9 cellular contexts compared by ENCODE assay signal in the genomic region with DNA sequence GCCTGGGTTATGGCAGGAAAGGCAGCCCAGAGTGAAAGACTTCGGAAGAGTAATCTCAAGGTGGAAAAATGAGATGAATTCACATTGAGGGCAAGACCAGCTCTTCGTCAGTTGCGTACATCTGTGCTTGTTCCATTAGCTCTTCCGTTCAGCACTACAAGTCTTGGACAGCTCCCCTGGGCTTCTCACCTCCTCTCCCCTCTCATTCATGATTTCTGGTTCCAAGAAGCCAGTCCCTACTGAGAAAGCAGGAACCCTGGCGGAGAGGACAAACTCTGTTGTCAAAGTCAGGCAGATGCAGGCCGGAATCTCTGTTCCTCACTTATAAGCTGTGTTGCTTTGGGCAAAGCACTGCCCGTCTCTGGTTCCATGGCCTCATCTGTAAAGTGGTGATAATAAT.
DNase-seq lines count a peak whose midpoint lies in the region; ATAC-seq and TF ChIP-seq lines count a peak whose summit lies in the region.
"Had no signal": no experiment of that assay in that cellular context is flagged by ENCODE, and none has a peak within 500 bp of the region (broad histone marks: within the 10 kb centered on the region; RNA-seq: fewer than 3 reads in every experiment).

No MANE protein-coding gene starts in this region.

- no peak overlapping the region for H2AFZ ChIP-seq in Karpas-422 (ENCODE audit: low read length)

- no peaks in the 10 kb centered on the region for H3K9me3 ChIP-seq in Karpas-422 (ENCODE audit: low read length)

- DNase-seq in ELR (ENCODE audit: low read depth), result peak; percentile 44
- DNase-seq in Karpas-422, result peak; percentile 77
- DNase-seq in brain microvascular endothelial cell, result peak; percentile 48
- DNase-seq in medulla oblongata (ENCODE audit: extremely low spot score), result peak; percentile 6
- DNase-seq in NCI-H1105 (lab: John Stamatoyannopoulos, UW), result no peak
- no peak for DNase-seq in NCI-H2081 treated with DMSO at 0.1 percent for 48 hours (lab: John Stamatoyannopoulos, UW)
- DNase-seq: NCI-H2171 had no signal

- H3K4me3 ChIP-seq in Karpas-422 (ENCODE audit: low read length) (no peak overlapping the region), brain microvascular endothelial cell (ENCODE audit: low read depth, low read length) (no peak overlapping the region)

- ATAC-seq in HG02938 (IDR thresholded peaks at IDR 0.05; ENCODE audit: unreplicated experiment) (no peak), GM18868 (IDR thresholded peaks at IDR 0.05; ENCODE audit: unreplicated experiment) (no peak)

- H3K4me1 ChIP-seq in Karpas-422 (ENCODE audit: low read length), result no peaks in the 10 kb centered on the region

- H3K4me2 ChIP-seq in Karpas-422 (ENCODE audit: low read depth, low read length, poor library complexity, severe bottlenecking), result no peak overlapping the region

- in situ Hi-C loops in brain microvascular endothelial cell (cut with HindIII; ENCODE audit: low pct_ligation_motif_present, low sequenced_read_pairs), result no loop called here

- H3K36me3 ChIP-seq in Karpas-422 (ENCODE audit: insufficient read depth, low read length) (no peaks in the 10 kb centered on the region), brain microvascular endothelial cell (replicated peaks) (no peaks in the 10 kb centered on the region)

- H3K9ac ChIP-seq in Karpas-422 (ENCODE audit: low read length), result no peak overlapping the region

- H3K27ac ChIP-seq in Karpas-422 (ENCODE audit: low read length), result no peak overlapping the region
- no peak overlapping the region for H3K27ac ChIP-seq in brain microvascular endothelial cell

- no peak for TF ChIP-seq CTCF in brain microvascular endothelial cell (IDR thresholded peaks at IDR 0.05; ENCODE audit: low read depth, low read length, missing control alignments)

- H3K9me2 ChIP-seq in Karpas-422 (replicated peaks; ENCODE audit: insufficient read depth, low read length), result no peaks in the 10 kb centered on the region

- H3K79me2 ChIP-seq in Karpas-422 (ENCODE audit: low read length), result no peaks in the 10 kb centered on the region

- H4K20me1 ChIP-seq in Karpas-422 (ENCODE audit: insufficient read depth, low read depth, low read length), result no peaks in the 10 kb centered on the region

- H3K27me3 ChIP-seq in Karpas-422 (ENCODE audit: low read length), result no peaks in the 10 kb centered on the region
- H3K27me3 ChIP-seq in brain microvascular endothelial cell (replicated peaks), result no peaks in the 10 kb centered on the region

Comparison
In these comparisons a context has a peak if more than half of its experiments do, and no peak if none do; other contexts are left out.
1. DNase-seq: peak in ELR (single experiment), Karpas-422 (single experiment), brain microvascular endothelial cell (single experiment) and medulla oblongata (single experiment); none in NCI-H1105 (single experiment) and NCI-H2081 treated with DMSO at 0.1 percent for 48 hours (single experiment).